In genomic region chr7:100100420-100101015, GRCh38 we compare ENCODE assay signal across 8 cellular contexts. TPM values are rescaled to one million over a fixed set of nuclear protein-coding genes. Genes with fewer than 3 reads are reported as not detected.
DNase-seq lines count a peak whose midpoint lies in the region; ATAC-seq and TF ChIP-seq lines count a peak whose summit lies in the region.

No MANE protein-coding gene starts in this region.

- H3K4me3 ChIP-seq in HAP-1, result peak overlapping the region; percentile 98
- H3K4me3 ChIP-seq in MG63, result peak overlapping the region; percentile 84
- H3K4me3 ChIP-seq in neural progenitor cell, result peak overlapping the region; percentile 94

- H3K4me1 Mint-ChIP-seq in neural progenitor cell, result peaks cover 41% of the 10 kb centered on the region
- H3K4me1 Mint-ChIP-seq in stimulated activated naive CD8-positive, alpha-beta T cell treated with anti-CD3 and anti-CD28 coated beads, Interleukin-15, amount 100 ng/mL, for 72 hours, result peaks cover 61% of the 10 kb centered on the region

- peak overlapping the region; percentile 4 for H2AFZ ChIP-seq in neural progenitor cell (replicated peaks)

- H3K36me3 ChIP-seq in HAP-1 (replicated peaks) (peaks cover 57% of the 10 kb centered on the region), MG63 (peaks cover 42% of the 10 kb centered on the region), neural progenitor cell (peaks cover 23% of the 10 kb centered on the region)

- in situ Hi-C loops in HAP-1 (cut with MboI; ENCODE audit: low sequenced_read_pairs), result no loop called here

- peaks cover 29% of the 10 kb centered on the region for H3K27me3 Mint-ChIP-seq in neural progenitor cell (ENCODE audit: insufficient read depth, low read depth)
- H3K27me3 Mint-ChIP-seq in stimulated activated naive CD8-positive, alpha-beta T cell treated with anti-CD3 and anti-CD28 coated beads, Interleukin-15, amount 100 ng/mL, for 72 hours, result no peaks in the 10 kb centered on the region

- peaks cover 44% of the 10 kb centered on the region for H3K36me3 Mint-ChIP-seq in neural progenitor cell

- H3K4me1 ChIP-seq in HAP-1, result 0 out of 2 replicates have a peak, but pooled peaks cover 4% of the 10 kb centered on the region
- peaks cover 5% of the 10 kb centered on the region for H3K4me1 ChIP-seq in foreskin keratinocyte
- H3K4me1 ChIP-seq in neural progenitor cell, result peaks cover 14% of the 10 kb centered on the region

- peak; percentile 75 for ATAC-seq in foreskin keratinocyte
- ATAC-seq in stimulated activated naive CD8-positive, alpha-beta T cell treated with anti-CD3 and anti-CD28 coated beads, Interleukin-15, amount 100 ng/mL, for 72 hours, result peak; percentile 83

- H3K79me2 ChIP-seq in neural progenitor cell (ENCODE audit: low read depth), result peaks cover 65% of the 10 kb centered on the region

- peak overlapping the region; percentile 99 for H3K9ac ChIP-seq in neural progenitor cell

- H3F3A ChIP-seq in neural progenitor cell (ENCODE audit: low read depth), result peaks cover 67% of the 10 kb centered on the region

- peaks cover 46% of the 10 kb centered on the region for H4K20me1 ChIP-seq in neural progenitor cell (ENCODE audit: low read depth)

- peak overlapping the region; percentile 100 for H3K4me2 ChIP-seq in neural progenitor cell

- H3K27me3 ChIP-seq in HAP-1 (ENCODE audit: low read depth), result no peaks in the 10 kb centered on the region
- no peaks in the 10 kb centered on the region for H3K27me3 ChIP-seq in MG63
- no peaks in the 10 kb centered on the region for H3K27me3 ChIP-seq in foreskin keratinocyte
- H3K27me3 ChIP-seq in neural progenitor cell, result no peaks in the 10 kb centered on the region

- H3K27ac ChIP-seq in foreskin keratinocyte (peak overlapping the region; percentile 96), neural progenitor cell (peak overlapping the region; percentile 98)

- H3K27ac Mint-ChIP-seq in neural progenitor cell, result peak overlapping the region; percentile 98
- peak overlapping the region; percentile 97 to 100 for H3K27ac Mint-ChIP-seq in stimulated activated naive CD8-positive, alpha-beta T cell treated with anti-CD3 and anti-CD28 coated beads, Interleukin-15, amount 100 ng/mL, for 72 hours

- TF ChIP-seq CTCF in foreskin keratinocyte (conservative IDR thresholded peaks at IDR 0.05), result no peak
- TF ChIP-seq CTCF in neural progenitor cell (IDR thresholded peaks at IDR 0.05), result no peak

- peak overlapping the region; percentile 95 for H3K4me3 Mint-ChIP-seq in neural progenitor cell
- H3K4me3 Mint-ChIP-seq in stimulated activated naive CD8-positive, alpha-beta T cell treated with anti-CD3 and anti-CD28 coated beads, Interleukin-15, amount 100 ng/mL, for 72 hours, result peak overlapping the region; percentile 94 to 95

- peak; percentile 95 for DNase-seq in ELR (ENCODE audit: low read depth)
- DNase-seq in HAP-1 (ENCODE audit: low spot score in 2 of 2), result peak; percentile 84 to 92
- DNase-seq in MG63, result peak; percentile 91
- peak; percentile 71 for DNase-seq in SHP77 treated with DMSO at 0.1 percent for 48 hours (lab: John Stamatoyannopoulos, UW)
- peak; percentile 76 for DNase-seq in activated gamma-delta T cell treated with anti-CD3 and anti-CD28 coated beads, Interleukin-2, amount 50 U/mL, for 16 hours (ENCODE audit: low read depth)
- DNase-seq in foreskin keratinocyte, result peak; percentile 92 to 96
- peak; percentile 97 for DNase-seq in neural progenitor cell (ENCODE audit: low spot score)
- peak; percentile 88 to 89 for DNase-seq in stimulated activated naive CD8-positive, alpha-beta T cell treated with anti-CD3 and anti-CD28 coated beads, Interleukin-15, amount 100 ng/mL, for 72 hours

- H3K9me3 ChIP-seq in HAP-1, result no peaks in the 10 kb centered on the region
- H3K9me3 ChIP-seq in MG63, result no peaks in the 10 kb centered on the region
- no peaks in the 10 kb centered on the region for H3K9me3 ChIP-seq in neural progenitor cell (ENCODE audit: low read depth)

- no peaks in the 10 kb centered on the region for H3K9me3 Mint-ChIP-seq in neural progenitor cell
- H3K9me3 Mint-ChIP-seq in stimulated activated naive CD8-positive, alpha-beta T cell treated with anti-CD3 and anti-CD28 coated beads, Interleukin-15, amount 100 ng/mL, for 72 hours, result no peaks in the 10 kb centered on the region

RNA-seq across cellular contexts. Expression of gene MCM7, which starts 0.7 kb away (rescaled TPM):
- total RNA-seq in MG63 (2014; rRNA removed; shearing (Covaris generic); ENCODE audit: low replicate concordance), result 121 and 191 TPM in 2 replicates
- total RNA-seq in foreskin keratinocyte, result 207 and 234 TPM in 2 replicates
- polyA plus RNA-seq in foreskin keratinocyte, result 165 and 195 TPM in 2 replicates
- 206 and 297 TPM in 2 replicates for total RNA-seq in neural progenitor cell (ENCODE audit: low replicate concordance)

RNA-seq across cellular contexts. Expression of gene AP4M1, which starts 0.9 kb away (rescaled TPM):
- 16.8 and 28.4 TPM in 2 replicates for total RNA-seq in MG63 (2014; rRNA removed; shearing (Covaris generic); ENCODE audit: low replicate concordance)
- total RNA-seq in foreskin keratinocyte, result 20.0 and 20.2 TPM in 2 replicates
- polyA plus RNA-seq in foreskin keratinocyte, result 21.2 and 23.9 TPM in 2 replicates
- 15.3 and 15.4 TPM in 2 replicates for total RNA-seq in neural progenitor cell (ENCODE audit: low replicate concordance)

RNA-seq across cellular contexts. Expression of gene COPS6, which starts 11.7 kb away (rescaled TPM):
- total RNA-seq in MG63 (2014; rRNA removed; shearing (Covaris generic); ENCODE audit: low replicate concordance), result 58.3 and 78.2 TPM in 2 replicates
- 110 and 122 TPM in 2 replicates for total RNA-seq in foreskin keratinocyte
- 226 and 239 TPM in 2 replicates for polyA plus RNA-seq in foreskin keratinocyte
- 42.2 and 63.9 TPM in 2 replicates for total RNA-seq in neural progenitor cell (ENCODE audit: low replicate concordance)

RNA-seq across cellular contexts. Expression of gene TAF6, which starts 18.6 kb away (rescaled TPM):
- total RNA-seq in MG63 (2014; rRNA removed; shearing (Covaris generic); ENCODE audit: low replicate concordance), result 10.8 and 30.6 TPM in 2 replicates
- total RNA-seq in foreskin keratinocyte (42.7 and 44.0 TPM in 2 replicates), neural progenitor cell (ENCODE audit: low replicate concordance) (66.1 and 88.3 TPM in 2 replicates)
- 47.4 and 50.8 TPM in 2 replicates for polyA plus RNA-seq in foreskin keratinocyte

RNA-seq across cellular contexts. Expression of gene CNPY4, which starts 18.9 kb away (rescaled TPM):
- 11.4 and 26.6 TPM in 2 replicates for total RNA-seq in MG63 (2014; rRNA removed; shearing (Covaris generic); ENCODE audit: low replicate concordance)
- total RNA-seq in foreskin keratinocyte (10.9 and 13.0 TPM in 2 replicates), neural progenitor cell (ENCODE audit: low replicate concordance) (25.8 and 26.7 TPM in 2 replicates)
- 11.7 and 12.1 TPM in 2 replicates for polyA plus RNA-seq in foreskin keratinocyte

Comparison
In these comparisons a context has a peak if more than half of its experiments do, and no peak if none do; other contexts are left out.
1. Peak in every context shown above with its lines: DNase-seq, ATAC-seq, H3K4me3 ChIP-seq and H3K27ac ChIP-seq.